ENCODE assay signal across 8 cellular contexts in genomic region chr15:40038654-40039543, GRCh38. TPM values are rescaled to one million over a fixed set of nuclear protein-coding genes. Genes with fewer than 3 reads are reported as not detected.
A peak's percentile ranks its signal among the peaks of the same experiment; 100 is the strongest.
DNase-seq lines count a peak whose midpoint lies in the region; ATAC-seq and TF ChIP-seq lines count a peak whose summit lies in the region.

Gene SRP14 (minus strand): TSS chr15:40039181. CDS start chr15:40039116, 65 bp downstream.

- no peaks in the 10 kb centered on the region for H3K27me3 Mint-ChIP-seq in activated T-cell treated with anti-CD3 and anti-CD28 coated beads, Interleukin-2, amount 50 U/mL, for 4 hours (ENCODE audit: low read depth)

- 0 to 1% methylated on average over 55 to 59 of the region's 59 CpGs for WGBS in esophagus, 2 donors

- H3K27me3 ChIP-seq in KMS-11 (ENCODE audit: insufficient read depth, low read depth) (no peaks in the 10 kb centered on the region), Panc1 (ENCODE audit: control insufficient read depth, insufficient read depth, low read length) (no peaks in the 10 kb centered on the region), esophagus (ENCODE audit: control insufficient read depth in 1 of 2, insufficient read depth in 2 of 2, low read length in 2 of 2) (no peaks in the 10 kb centered on the region), mucosa of stomach (ENCODE audit: control insufficient read depth, insufficient read depth, low read length) (no peaks in the 10 kb centered on the region)

- no peaks in the 10 kb centered on the region; the same call in 1 of the 2 replicates for H3K36me3 ChIP-seq in KMS-11 (ENCODE audit: insufficient read depth)
- peaks cover 22% of the 10 kb centered on the region for H3K36me3 ChIP-seq in Panc1 (ENCODE audit: control insufficient read depth, insufficient read depth, low read length)
- H3K36me3 ChIP-seq in esophagus (ENCODE audit: control insufficient read depth in 2 of 2, insufficient read depth in 2 of 2, low read length in 1 of 2), result peaks cover 3 to 4% of the 10 kb centered on the region in 2 donors
- H3K36me3 ChIP-seq in mucosa of stomach (ENCODE audit: control insufficient read depth, insufficient read depth, low read length), result no peaks in the 10 kb centered on the region

- peak within 1 kb of the TSS; percentile 85 for H2AFZ ChIP-seq in KMS-11 (ENCODE audit: low read depth)

- H4K20me1 ChIP-seq in KMS-11 (ENCODE audit: insufficient read depth), result no peaks in the 10 kb centered on the region

- POLR2A ChIA-PET in Panc1 (lab: Charles Lee), result interaction anchor here (0.7 to 0.8 kb wide), 2 partner anchors 41 to 66 kb away, joined by 6 to 12 read pairs; no protein-coding TSS in a partner anchor

- CTCF ChIA-PET in Panc1 (lab: Charles Lee), result no interaction called here

- DNase-seq in DMS79 (lab: John Stamatoyannopoulos, UW) (peak; percentile 59), Panc1 (ENCODE audit: low read depth, low spot score) (peak; percentile 63)
- DNase-seq in activated T-cell treated with anti-CD3 and anti-CD28 coated beads, Interleukin-2, amount 50 U/mL, for 4 hours, result peak; percentile 88
- DNase-seq in stimulated activated CD8-positive, alpha-beta memory T cell treated with anti-CD3 and anti-CD28 coated beads, Interleukin-4, amount 100 ng/mL, for 48 hours, result peak; percentile 97

- H3K9me3 ChIP-seq in Panc1 (ENCODE audit: control insufficient read depth, insufficient read depth, low read depth, low read length), result no peaks in the 10 kb centered on the region
- no peaks in the 10 kb centered on the region for H3K9me3 ChIP-seq in esophagus (ENCODE audit: control insufficient read depth in 2 of 2, insufficient read depth in 1 of 2, low read depth in 1 of 2, low read length in 1 of 2)
- H3K9me3 ChIP-seq in mucosa of stomach (ENCODE audit: control insufficient read depth, low read length), result no peaks in the 10 kb centered on the region

- peaks cover 36% of the 10 kb centered on the region for H3K4me1 Mint-ChIP-seq in activated T-cell treated with anti-CD3 and anti-CD28 coated beads, Interleukin-2, amount 50 U/mL, for 4 hours (ENCODE audit: low read depth)

- peak within 1 kb of the TSS; percentile 54 for H3K27ac ChIP-seq in KMS-11
- peak within 1 kb of the TSS; percentile 99 for H3K27ac ChIP-seq in Panc1 (ENCODE audit: low read length)
- peak within 1 kb of the TSS; percentile 91 to 99 for H3K27ac ChIP-seq in esophagus (ENCODE audit: low read depth in 2 of 2, low read length in 1 of 2)

- in situ Hi-C loops in Panc1 (cut with HindIII; ENCODE audit: low pct_unique_long_range_greater_than_20kb, low sequenced_read_pairs), result no loop called here

- H3K36me3 Mint-ChIP-seq in activated T-cell treated with anti-CD3 and anti-CD28 coated beads, Interleukin-2, amount 50 U/mL, for 4 hours (ENCODE audit: insufficient read depth), result peaks cover 29% of the 10 kb centered on the region

- H3K4me3 Mint-ChIP-seq in activated T-cell treated with anti-CD3 and anti-CD28 coated beads, Interleukin-2, amount 50 U/mL, for 4 hours, result peak within 1 kb of the TSS; percentile 99

- H3K79me2 ChIP-seq in KMS-11 (ENCODE audit: insufficient read depth, low read depth), result peaks cover 17% of the 10 kb centered on the region; the same call in 1 of the 2 replicates

- peaks cover 37% of the 10 kb centered on the region for H3K4me1 ChIP-seq in KMS-11 (ENCODE audit: low read depth, poor library complexity, severe bottlenecking)
- H3K4me1 ChIP-seq in Panc1 (ENCODE audit: control insufficient read depth, insufficient read depth, low read length), result peaks cover 6% of the 10 kb centered on the region
- no peaks in the 10 kb centered on the region for H3K4me1 ChIP-seq in esophagus (ENCODE audit: control insufficient read depth in 2 of 2, insufficient read depth in 2 of 2, low read length in 1 of 2)
- H3K4me1 ChIP-seq in mucosa of stomach (ENCODE audit: control insufficient read depth, insufficient read depth, low read length), result peaks cover 6% of the 10 kb centered on the region

- peak within 1 kb of the TSS; percentile 53 for H3K4me2 ChIP-seq in KMS-11

- BruUV-seq in Panc1 (replicated peaks; lab: Mats Ljungman, UMichigan), result no TSS peak

- ATAC-seq in GM21786 (IDR thresholded peaks at IDR 0.05; ENCODE audit: unreplicated experiment) (peak; percentile 91), Panc1 (peak; percentile 99)
- ATAC-seq in activated T-cell treated with anti-CD3 and anti-CD28 coated beads, Interleukin-2, amount 50 U/mL, for 4 hours, result peak; percentile 96

- H3K4me3 ChIP-seq in KMS-11 (IDR thresholded peaks at IDR 0.05; ENCODE audit: insufficient read depth, low read depth, low read length) (no peak within 1 kb of the TSS), Panc1 (ENCODE audit: low read depth in 2 of 2, low read length in 2 of 2) (peak within 1 kb of the TSS; percentile 76 to 96), esophagus (ENCODE audit: low read depth in 1 of 2, low read length in 2 of 2) (peak within 1 kb of the TSS; percentile 90 to 93), mucosa of stomach (ENCODE audit: low read length) (peak within 1 kb of the TSS; percentile 93)

- TF ChIP-seq CTCF in KMS-11 (conservative IDR thresholded peaks at IDR 0.05; ENCODE audit: low read depth, low read length) (no peak), Panc1 (IDR thresholded peaks at IDR 0.05) (no peak)

- peak within 1 kb of the TSS; percentile 77 for H3K9ac ChIP-seq in KMS-11
- peak within 1 kb of the TSS; percentile 96 for H3K9ac ChIP-seq in mucosa of stomach (ENCODE audit: low read length)

- H3K9me3 Mint-ChIP-seq in activated T-cell treated with anti-CD3 and anti-CD28 coated beads, Interleukin-2, amount 50 U/mL, for 4 hours, result no peaks in the 10 kb centered on the region

- intact Hi-C loops in Panc1 (cut with micrococcal nuclease; ENCODE audit: unreplicated experiment), result loop anchor here (10.0 kb wide), 1 partner anchor 254 kb away; the partner anchor contains the start of gene FSIP1

RNA-seq across cellular contexts. Expression of gene SRP14, which starts in this region (rescaled TPM):
- total RNA-seq in Panc1 (2021; ENCODE audit: unreplicated experiment), result 166 TPM
- 372 TPM for polyA plus RNA-seq in Panc1 (2012; ENCODE audit: insufficient read length)
- 100 to 1,000 TPM; 186 to 222 (median 214) TPM for total RNA-seq in activated T-cell treated with anti-CD3 and anti-CD28 coated beads, Interleukin-2, amount 50 U/mL, for 4 hours
- polyA plus RNA-seq in esophagus, result 100 to 1,000 TPM; 257 to 441 TPM
